1 cellular context compared by ENCODE assay signal in the genomic region with DNA sequence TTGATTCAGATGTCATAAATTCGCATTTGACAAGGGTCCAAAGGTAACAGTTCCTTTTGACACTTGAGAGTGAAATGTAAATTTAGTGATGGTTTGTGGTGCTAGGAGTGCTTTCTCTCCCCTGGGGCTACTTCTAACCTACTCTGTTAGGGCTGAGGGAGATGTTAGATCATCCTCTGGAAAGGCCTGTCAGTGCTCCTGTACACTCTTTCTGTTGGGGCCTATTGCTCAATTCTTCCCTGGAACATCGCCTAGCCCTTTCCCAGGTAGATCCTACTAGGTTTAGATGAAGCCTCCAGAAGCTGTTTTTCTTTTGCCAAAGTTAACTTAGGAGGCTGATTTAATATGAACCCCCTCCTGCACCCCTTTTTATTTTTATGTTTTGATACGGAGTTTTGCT.
TF ChIP-seq lines count a peak whose summit lies in the region.

No MANE protein-coding gene starts in this region.

TF ChIP-seq in WTC11, 78 proteins besides CTCF, POLR2A, EP300 and RAD21 (continued from another document):
- TF ChIP-seq, protein P1, sequence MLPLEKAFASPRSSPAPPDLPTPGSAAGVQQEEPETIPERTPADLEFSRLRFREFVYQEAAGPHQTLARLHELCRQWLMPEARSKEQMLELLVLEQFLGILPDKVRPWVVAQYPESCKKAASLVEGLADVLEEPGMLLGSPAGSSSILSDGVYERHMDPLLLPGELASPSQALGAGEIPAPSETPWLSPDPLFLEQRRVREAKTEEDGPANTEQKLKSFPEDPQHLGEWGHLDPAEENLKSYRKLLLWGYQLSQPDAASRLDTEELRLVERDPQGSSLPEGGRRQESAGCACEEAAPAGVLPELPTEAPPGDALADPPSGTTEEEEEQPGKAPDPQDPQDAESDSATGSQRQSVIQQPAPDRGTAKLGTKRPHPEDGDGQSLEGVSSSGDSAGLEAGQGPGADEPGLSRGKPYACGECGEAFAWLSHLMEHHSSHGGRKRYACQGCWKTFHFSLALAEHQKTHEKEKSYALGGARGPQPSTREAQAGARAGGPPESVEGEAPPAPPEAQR (CRISPR knock-in tag; IDR thresholded peaks at IDR 0.05), result no peak
- no peak for TF ChIP-seq SP1 (CRISPR knock-in tag; conservative IDR thresholded peaks at IDR 0.05)
- no peak for TF ChIP-seq NFE2L1 (CRISPR knock-in tag; IDR thresholded peaks at IDR 0.05)
- no peak for TF ChIP-seq GABPB1 (CRISPR knock-in tag; IDR thresholded peaks at IDR 0.05)
- no peak for TF ChIP-seq GRHL2 (CRISPR knock-in tag; IDR thresholded peaks at IDR 0.05; ENCODE audit: insufficient replicate concordance, severe bottlenecking)
- TF ChIP-seq, protein P2, sequence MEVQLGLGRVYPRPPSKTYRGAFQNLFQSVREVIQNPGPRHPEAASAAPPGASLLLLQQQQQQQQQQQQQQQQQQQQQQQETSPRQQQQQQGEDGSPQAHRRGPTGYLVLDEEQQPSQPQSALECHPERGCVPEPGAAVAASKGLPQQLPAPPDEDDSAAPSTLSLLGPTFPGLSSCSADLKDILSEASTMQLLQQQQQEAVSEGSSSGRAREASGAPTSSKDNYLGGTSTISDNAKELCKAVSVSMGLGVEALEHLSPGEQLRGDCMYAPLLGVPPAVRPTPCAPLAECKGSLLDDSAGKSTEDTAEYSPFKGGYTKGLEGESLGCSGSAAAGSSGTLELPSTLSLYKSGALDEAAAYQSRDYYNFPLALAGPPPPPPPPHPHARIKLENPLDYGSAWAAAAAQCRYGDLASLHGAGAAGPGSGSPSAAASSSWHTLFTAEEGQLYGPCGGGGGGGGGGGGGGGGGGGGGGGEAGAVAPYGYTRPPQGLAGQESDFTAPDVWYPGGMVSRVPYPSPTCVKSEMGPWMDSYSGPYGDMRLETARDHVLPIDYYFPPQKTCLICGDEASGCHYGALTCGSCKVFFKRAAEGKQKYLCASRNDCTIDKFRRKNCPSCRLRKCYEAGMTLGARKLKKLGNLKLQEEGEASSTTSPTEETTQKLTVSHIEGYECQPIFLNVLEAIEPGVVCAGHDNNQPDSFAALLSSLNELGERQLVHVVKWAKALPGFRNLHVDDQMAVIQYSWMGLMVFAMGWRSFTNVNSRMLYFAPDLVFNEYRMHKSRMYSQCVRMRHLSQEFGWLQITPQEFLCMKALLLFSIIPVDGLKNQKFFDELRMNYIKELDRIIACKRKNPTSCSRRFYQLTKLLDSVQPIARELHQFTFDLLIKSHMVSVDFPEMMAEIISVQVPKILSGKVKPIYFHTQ (CRISPR knock-in tag; IDR thresholded peaks at IDR 0.05), result no peak
- TF ChIP-seq JAZF1 (CRISPR knock-in tag; IDR thresholded peaks at IDR 0.05), result no peak
- TF ChIP-seq, protein P3, sequence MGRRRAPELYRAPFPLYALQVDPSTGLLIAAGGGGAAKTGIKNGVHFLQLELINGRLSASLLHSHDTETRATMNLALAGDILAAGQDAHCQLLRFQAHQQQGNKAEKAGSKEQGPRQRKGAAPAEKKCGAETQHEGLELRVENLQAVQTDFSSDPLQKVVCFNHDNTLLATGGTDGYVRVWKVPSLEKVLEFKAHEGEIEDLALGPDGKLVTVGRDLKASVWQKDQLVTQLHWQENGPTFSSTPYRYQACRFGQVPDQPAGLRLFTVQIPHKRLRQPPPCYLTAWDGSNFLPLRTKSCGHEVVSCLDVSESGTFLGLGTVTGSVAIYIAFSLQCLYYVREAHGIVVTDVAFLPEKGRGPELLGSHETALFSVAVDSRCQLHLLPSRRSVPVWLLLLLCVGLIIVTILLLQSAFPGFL (CRISPR knock-in tag; IDR thresholded peaks at IDR 0.05; ENCODE audit: borderline replicate concordance), result no peak
- no peak for TF ChIP-seq ZNF219 (CRISPR knock-in tag; IDR thresholded peaks at IDR 0.05; ENCODE audit: borderline replicate concordance)
TF ChIP-seq in WTC11: peak in this region for 0.
